In genomic region chr13:25281937-25282332, GRCh38 we compare ENCODE assay signal across 10 cellular contexts.
DNase-seq lines count a peak whose midpoint lies in the region; ATAC-seq and TF ChIP-seq lines count a peak whose summit lies in the region.
"Had no signal": no experiment of that assay in that cellular context is flagged by ENCODE, and none has a peak within 500 bp of the region (broad histone marks: within the 10 kb centered on the region; RNA-seq: fewer than 3 reads in every experiment).

No MANE protein-coding gene starts in this region.

- no peaks in the 10 kb centered on the region for H3K9me3 Mint-ChIP-seq in central memory CD8-positive, alpha-beta T cell

- DNase-seq in GM13977 (ENCODE audit: low spot score) (peak; percentile 34), NCI-H2107 (lab: John Stamatoyannopoulos, UW) (no peak), NCI-H510A treated with DMSO at 0.1 percent for 48 hours (lab: John Stamatoyannopoulos, UW) (no peak)
- DNase-seq in central memory CD8-positive, alpha-beta T cell (ENCODE audit: low spot score in 2 of 2) = no peak
- DNase-seq in stimulated activated naive CD4-positive, alpha-beta T cell treated with Interleukin-2 at 50 U/mL for 16 hours (lab: John Stamatoyannopoulos, UW) = no peak
- DNase-seq: body of pancreas had no signal

- in situ Hi-C loops in GM13977 (cut with MboI; ENCODE audit: low pct_unique_long_range_greater_than_20kb, low sequenced_read_pairs, unreplicated experiment) = no loop called here

- peaks cover 79% of the 10 kb centered on the region for H3K4me1 Mint-ChIP-seq in central memory CD8-positive, alpha-beta T cell

- no peak for TF ChIP-seq CTCF in GM13977 (IDR thresholded peaks at IDR 0.05; ENCODE audit: extremely low read depth, insufficient read depth, missing control alignments)

- peak overlapping the region; percentile 0 for H3K4me3 Mint-ChIP-seq in central memory CD8-positive, alpha-beta T cell

- H3K36me3 Mint-ChIP-seq in central memory CD8-positive, alpha-beta T cell (ENCODE audit: insufficient read depth) = peaks cover 18% of the 10 kb centered on the region

- H3K27ac Mint-ChIP-seq in central memory CD8-positive, alpha-beta T cell (ENCODE audit: low read depth) = peak overlapping the region; percentile 29

- H3K27me3 Mint-ChIP-seq in central memory CD8-positive, alpha-beta T cell = no peaks in the 10 kb centered on the region

- ATAC-seq in GM21381 (IDR thresholded peaks at IDR 0.05; ENCODE audit: unreplicated experiment) = peak; percentile 17
- ATAC-seq in HG03196 (IDR thresholded peaks at IDR 0.05; ENCODE audit: unreplicated experiment) = peak; percentile 28
- ATAC-seq in central memory CD8-positive, alpha-beta T cell (replicated peaks; ENCODE audit: extremely low read depth, poor library complexity, severe bottlenecking) = no peak
- no peak for ATAC-seq in HG02571 (IDR thresholded peaks at IDR 0.05; ENCODE audit: unreplicated experiment)
- ATAC-seq: body of pancreas, gastroesophageal sphincter had no signal

Comparison
In these comparisons a context has a peak if more than half of its experiments do, and no peak if none do; other contexts are left out.
1. ATAC-seq: peak in GM21381 (single experiment) and HG03196 (single experiment); none in central memory CD8-positive, alpha-beta T cell (single experiment) and HG02571 (single experiment).